In genomic region chr17:68355093-68355492, GRCh38 we compare ENCODE assay signal across 13 cellular contexts.
DNase-seq lines count a peak whose midpoint lies in the region; ATAC-seq, FAIRE-seq and TF ChIP-seq lines count a peak whose summit lies in the region.
"Had no signal": no experiment of that assay in that cellular context is flagged by ENCODE, and none has a peak within 500 bp of the region (broad histone marks: within the 10 kb centered on the region; RNA-seq: fewer than 3 reads in every experiment).

No MANE protein-coding gene starts in this region.

- no peak overlapping the region for H2BK15ac ChIP-seq in mesendoderm (replicated peaks; ENCODE audit: low read depth)

- peak overlapping the region; percentile 62 for H3K27ac Mint-ChIP-seq in astrocyte (ENCODE audit: unreplicated experiment)
- H3K27ac Mint-ChIP-seq: stimulated activated naive B cell treated with anti-CD40 and anti-IgM and Interleukin-4, amounts not matched to agents 10 μg/mL and 1 μg/mL and 100 μg/mL, for 72 hours had no signal

- no peak overlapping the region for H3K18ac ChIP-seq in mesendoderm (ENCODE audit: low read length)

- H3K4me1 Mint-ChIP-seq in astrocyte (ENCODE audit: low read depth, unreplicated experiment), result peaks cover 11% of the 10 kb centered on the region

- H3K4ac ChIP-seq in mesendoderm (ENCODE audit: low read depth, low read length), result no peak overlapping the region

- H3K4me3 Mint-ChIP-seq in astrocyte (ENCODE audit: unreplicated experiment), result no peak overlapping the region
- H3K4me3 Mint-ChIP-seq: stimulated activated naive B cell treated with anti-CD40 and anti-IgM and Interleukin-4, amounts not matched to agents 10 μg/mL and 1 μg/mL and 100 μg/mL, for 72 hours had no signal

- H3K9me3 Mint-ChIP-seq in astrocyte (ENCODE audit: unreplicated experiment), result no peaks in the 10 kb centered on the region
- H3K9me3 Mint-ChIP-seq: stimulated activated naive B cell treated with anti-CD40 and anti-IgM and Interleukin-4, amounts not matched to agents 10 μg/mL and 1 μg/mL and 100 μg/mL, for 72 hours had no signal

- H4K5ac ChIP-seq in mesendoderm (ENCODE audit: low read length), result no peak overlapping the region

- H3K9ac ChIP-seq in astrocyte (ENCODE audit: low read length) (peak overlapping the region; percentile 7), mesendoderm (ENCODE audit: low read length) (no peak overlapping the region)

- TF ChIP-seq CTCF in astrocyte (IDR thresholded peaks at IDR 0.05; ENCODE audit: insufficient read depth, low read depth, low read length) (no peak), tibial artery (IDR thresholded peaks at IDR 0.05) (no peak)

- H3K9me3 ChIP-seq in astrocyte (ENCODE audit: insufficient read depth, low read depth, low read length), result no peaks in the 10 kb centered on the region
- no peaks in the 10 kb centered on the region for H3K9me3 ChIP-seq in tibial artery
- H3K9me3 ChIP-seq: ascending aorta had no signal

- intact Hi-C loops in tibial artery (cut with DNase I; ENCODE audit: low total_unique reads), result no loop called here

- no peak overlapping the region for H4K8ac ChIP-seq in mesendoderm (ENCODE audit: low read depth, low read length)

- H3K23ac ChIP-seq in mesendoderm (ENCODE audit: low read length), result peak overlapping the region; percentile 24

- DNase-seq in AG20443 (ENCODE audit: low spot score) (peak; percentile 31), HCEC 1CT (peak; percentile 60), astrocyte (ENCODE audit: low read depth) (peak; percentile 62), mesendoderm (no peak), tibial artery (no peak)
- DNase-seq in activated effector memory CD4-positive, alpha-beta T cell treated with anti-CD3 and anti-CD28 coated beads, Interleukin-2, amount 50 U/mL, for 16 hours, result no peak
- DNase-seq: MM.1S; stimulated activated CD4-positive, alpha-beta T cell treated with anti-CD3 and anti-CD28 coated beads, Interleukin-4, amount 100 ng/mL, for 1 hour; stimulated activated naive B cell treated with anti-CD40 and anti-IgM and Interleukin-4, amounts not matched to agents 10 μg/mL and 1 μg/mL and 100 μg/mL, for 72 hours had no signal

- H3K56ac ChIP-seq in mesendoderm (ENCODE audit: low read length), result no peak overlapping the region

- H3K27me3 ChIP-seq in astrocyte (ENCODE audit: insufficient read depth, low read length), result no peaks in the 10 kb centered on the region
- H3K27me3 ChIP-seq in mesendoderm (ENCODE audit: insufficient read depth, low read length, poor library complexity), result no peaks in the 10 kb centered on the region
- no peaks in the 10 kb centered on the region for H3K27me3 ChIP-seq in tibial artery
- H3K27me3 ChIP-seq: ascending aorta had no signal

- H3K36me3 ChIP-seq in astrocyte (ENCODE audit: insufficient read depth, low read length) (no peaks in the 10 kb centered on the region), mesendoderm (ENCODE audit: control insufficient read depth, insufficient read depth, low read length) (no peaks in the 10 kb centered on the region), tibial artery (peaks cover 0 to 18% (median 0%) of the 10 kb centered on the region in 3 donors)
- H3K36me3 ChIP-seq: ascending aorta had no signal

- H2AFZ ChIP-seq in astrocyte (ENCODE audit: low read depth, low read length), result no peak overlapping the region

- no peak overlapping the region for H2AK5ac ChIP-seq in mesendoderm (ENCODE audit: low read length)

- H3K4me2 ChIP-seq in astrocyte (ENCODE audit: low read length) (peak overlapping the region; percentile 45), mesendoderm (ENCODE audit: low read length) (no peak overlapping the region)

- H3K27ac ChIP-seq in astrocyte (ENCODE audit: low read depth, low read length) (peak overlapping the region; percentile 46), mesendoderm (ENCODE audit: low read depth, low read length) (no peak overlapping the region), tibial artery (no peak overlapping the region)
- H3K27ac ChIP-seq: ascending aorta had no signal

- H3K4me1 ChIP-seq in astrocyte (ENCODE audit: insufficient read depth, low read length), result peaks cover 11% of the 10 kb centered on the region
- H3K4me1 ChIP-seq in mesendoderm (ENCODE audit: control insufficient read depth, low read depth, low read length), result no peaks in the 10 kb centered on the region
- H3K4me1 ChIP-seq in tibial artery, result peaks cover 0 to 8% (median 0%) of the 10 kb centered on the region in 4 donors

- H4K20me1 ChIP-seq in astrocyte (ENCODE audit: insufficient read depth, low read length), result no peaks in the 10 kb centered on the region

- no peak overlapping the region for H3K4me3 ChIP-seq in astrocyte (ENCODE audit: insufficient read depth, low read depth, low read length)
- no peak overlapping the region for H3K4me3 ChIP-seq in mesendoderm (ENCODE audit: low read length)
- no peak overlapping the region for H3K4me3 ChIP-seq in tibial artery
- H3K4me3 ChIP-seq: ascending aorta, lung had no signal

- H3K79me1 ChIP-seq in mesendoderm (ENCODE audit: low read length), result no peaks in the 10 kb centered on the region

- WGBS in mesendoderm (ENCODE audit: extremely low coverage, insufficient coverage, low lambda C conversion rate), result no CpG with 5 or more reads among the region's 4 CpGs

- H3K27me3 Mint-ChIP-seq in astrocyte (ENCODE audit: low read depth, unreplicated experiment), result no peaks in the 10 kb centered on the region

- no peak for FAIRE-seq in astrocyte (lab: Jason Lieb, UNC)

- H3K36me3 Mint-ChIP-seq in astrocyte (ENCODE audit: low read depth, unreplicated experiment), result no peaks in the 10 kb centered on the region

- no peak overlapping the region for H2BK120ac ChIP-seq in mesendoderm (ENCODE audit: low read depth, low read length)

- no peak overlapping the region for H2BK5ac ChIP-seq in mesendoderm (ENCODE audit: low read length)

- no peak for ATAC-seq in HG03460 (IDR thresholded peaks at IDR 0.05; ENCODE audit: unreplicated experiment)
- ATAC-seq in HG02763 (IDR thresholded peaks at IDR 0.05; ENCODE audit: unreplicated experiment), result no peak
- ATAC-seq: stimulated activated naive B cell treated with anti-CD40 and anti-IgM and Interleukin-4, amounts not matched to agents 10 μg/mL and 1 μg/mL and 100 μg/mL, for 72 hours had no signal

- H3K79me2 ChIP-seq in astrocyte (ENCODE audit: insufficient read depth, low read length) (no peaks in the 10 kb centered on the region), mesendoderm (ENCODE audit: control insufficient read depth, insufficient read depth, low read length) (no peaks in the 10 kb centered on the region)

Comparison
In these comparisons a context has a peak if more than half of its experiments do, and no peak if none do; other contexts are left out.
1. DNase-seq: peak in AG20443 (single experiment), HCEC 1CT (single experiment) and astrocyte (single experiment); none in mesendoderm (single experiment), activated effector memory CD4-positive, alpha-beta T cell treated with anti-CD3 and anti-CD28 coated beads, Interleukin-2, amount 50 U/mL, for 16 hours (single experiment) and tibial artery (0 of 2).